1 cellular context compared by ENCODE assay signal in genomic region chr14:64510825-64511679, GRCh38.
TF ChIP-seq lines count a peak whose summit lies in the region.

No MANE protein-coding gene starts in this region.

TF ChIP-seq in endothelial cell of umbilical vein, 7 proteins besides CTCF, POLR2A, EP300 and RAD21 (continued from another document):
- no peak for TF ChIP-seq MYC (IDR thresholded peaks at IDR 0.05; ENCODE audit: low read depth, low read length)
- TF ChIP-seq POLR2AphosphoS5 (IDR thresholded peaks at IDR 0.05; ENCODE audit: insufficient read depth, low read depth, low read length) = no peak
- no peak for TF ChIP-seq FOS (IDR thresholded peaks at IDR 0.05; ENCODE audit: borderline replicate concordance, insufficient read depth, low read length)
